In the genomic region with DNA sequence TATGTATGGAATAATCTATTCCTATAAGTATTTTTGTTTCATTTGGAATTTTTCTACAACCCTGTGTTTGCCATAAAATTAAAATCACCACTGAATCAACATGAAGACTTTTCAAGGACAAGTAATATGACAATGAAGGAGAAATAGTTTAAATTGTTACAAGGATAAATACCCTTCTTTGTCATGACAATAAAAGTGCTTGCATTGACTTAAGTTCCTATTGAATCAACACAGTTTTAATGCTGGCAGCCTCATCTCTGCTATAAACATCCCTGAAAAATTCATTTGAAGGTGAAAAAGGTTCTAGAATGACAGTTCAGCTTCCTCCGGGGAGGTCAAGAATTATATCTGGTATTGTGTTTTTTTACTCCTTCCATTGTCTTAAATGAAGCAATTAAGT, we compare ENCODE assay signal across 25 cellular contexts.
"Had no signal": no experiment of that assay in that cellular context is flagged by ENCODE, and none has a peak within 500 bp of the region (broad histone marks: within the 10 kb centered on the region; RNA-seq: fewer than 3 reads in every experiment).

No MANE protein-coding gene starts in this region.

- DNase-seq: colonic mucosa; cortex of kidney; effector CD8-positive, alpha-beta T cell; effector memory CD8-positive, alpha-beta T cell; endodermal cell; erythroblast; esophagus squamous epithelium; foreskin fibroblast; foreskin melanocyte; gastrocnemius medialis; glutamatergic neuron; head of caudate nucleus; heart right ventricle; hippocampal formation; left cardiac atrium; left lung; left ventricle myocardium superior; lower lobe of right lung; mesenchymal stem cell; mucosa of descending colon; naive B cell had no signal

- H3K9me3 Mint-ChIP-seq: endodermal cell had no signal

- H3K9me3 ChIP-seq: colonic mucosa, esophagus squamous epithelium, gastrocnemius medialis, lower lobe of right lung had no signal

- H3K27ac Mint-ChIP-seq: dendritic cell treated with granulocyte-macrophage colony-stimulating factor and Interleukin-4, amounts not matched to agents 40 ng/mL and 50 ng/mL, for 4 days; effector memory CD8-positive, alpha-beta T cell; endodermal cell; mesothelial cell of epicardium; naive B cell had no signal

- H3K4me1 Mint-ChIP-seq: endodermal cell, mesothelial cell of epicardium, naive B cell had no signal

- H3K4me1 ChIP-seq: colonic mucosa, esophagus squamous epithelium, gastrocnemius medialis, heart right ventricle, left lung, lower lobe of right lung had no signal

- H3K27ac ChIP-seq: colonic mucosa, epithelial cell of prostate, esophagus squamous epithelium, gastrocnemius medialis, heart right ventricle, left lung, lower lobe of right lung had no signal

- H3K27me3 ChIP-seq: colonic mucosa, esophagus squamous epithelium, gastrocnemius medialis, heart right ventricle, left lung had no signal

- ATAC-seq: effector memory CD8-positive, alpha-beta T cell; esophagus mucosa; gastrocnemius medialis; heart right ventricle; left cardiac atrium; left lung; left ventricle myocardium superior; lower lobe of right lung; mucosa of descending colon had no signal

- H3K27me3 Mint-ChIP-seq: dendritic cell treated with granulocyte-macrophage colony-stimulating factor and Interleukin-4, amounts not matched to agents 40 ng/mL and 50 ng/mL, for 4 days; effector memory CD8-positive, alpha-beta T cell; naive B cell had no signal

- H3K36me3 Mint-ChIP-seq: mesothelial cell of epicardium, naive B cell had no signal

- H3K4me3 Mint-ChIP-seq: dendritic cell treated with granulocyte-macrophage colony-stimulating factor and Interleukin-4, amounts not matched to agents 40 ng/mL and 50 ng/mL, for 4 days; effector memory CD8-positive, alpha-beta T cell; endodermal cell; mesothelial cell of epicardium; naive B cell had no signal

- H3K4me3 ChIP-seq: colonic mucosa, esophagus squamous epithelium, gastrocnemius medialis, heart right ventricle, left lung, lower lobe of right lung, mucosa of descending colon had no signal

- H3K36me3 ChIP-seq: colonic mucosa, esophagus squamous epithelium, gastrocnemius medialis, heart right ventricle, left lung, lower lobe of right lung had no signal
